8 cellular contexts compared by ENCODE assay signal in the genomic region with DNA sequence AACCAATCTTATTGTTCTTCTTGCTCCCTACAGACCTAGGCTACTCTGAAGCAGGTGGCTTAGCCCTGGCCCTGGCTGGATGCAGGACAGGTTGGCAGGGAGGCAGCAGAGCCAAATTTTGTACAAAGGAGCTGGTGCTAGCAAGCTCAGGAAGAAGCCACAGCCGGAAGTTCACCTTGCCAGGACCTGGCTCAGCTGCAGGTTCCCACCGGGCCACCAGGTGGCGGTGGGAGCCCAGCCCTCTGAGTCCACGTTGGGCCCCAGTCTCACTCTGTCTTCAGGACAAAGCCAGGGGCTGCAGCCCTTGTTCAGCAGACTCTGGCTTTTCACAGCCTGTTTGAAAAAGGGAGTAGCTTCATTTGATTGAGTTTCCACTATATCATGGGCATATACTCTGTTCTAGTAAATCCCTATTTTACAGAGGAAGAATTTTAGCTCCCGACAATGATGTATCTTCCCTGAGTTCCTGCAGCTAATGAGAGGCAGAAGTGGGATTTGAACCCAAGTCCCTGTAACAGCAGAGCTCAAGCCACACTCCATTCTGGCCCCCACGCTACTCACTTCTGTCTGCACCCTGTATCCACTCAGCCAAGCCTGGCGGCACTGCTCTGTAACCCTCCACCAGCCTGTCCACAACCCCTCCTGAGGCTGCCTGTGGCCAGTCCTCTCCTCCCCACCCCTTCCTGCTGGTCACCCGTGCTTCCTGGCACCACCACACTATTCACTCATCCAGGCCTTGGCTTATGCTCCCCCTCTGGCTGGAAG. TPM values are rescaled to one million over a fixed set of nuclear protein-coding genes. Genes with fewer than 3 reads are reported as not detected.
DNase-seq lines count a peak whose midpoint lies in the region; ATAC-seq and TF ChIP-seq lines count a peak whose summit lies in the region.

No MANE protein-coding gene starts in this region.

- intact Hi-C loops in right lobe of liver (cut with DNase I), result loop anchor here (5.0 kb wide), 2 partner anchors 46 to 51 kb away; no protein-coding TSS in a partner anchor

- H3K36me3 ChIP-seq in right lobe of liver, result peaks cover 0 to 30% (median 11%) of the 10 kb centered on the region in 4 donors

- TF ChIP-seq POLR2A in right lobe of liver (IDR thresholded peaks at IDR 0.05), result no peak

- ATAC-seq in GM19035 (IDR thresholded peaks at IDR 0.05; ENCODE audit: unreplicated experiment), result peak; percentile 51
- ATAC-seq in right lobe of liver, result peak; percentile 74 to 81 (median 76)

- peaks cover 0 to 37% (median 14%) of the 10 kb centered on the region in 4 donors for H3K4me1 ChIP-seq in right lobe of liver

- H3K9me3 ChIP-seq in right lobe of liver, result no peaks in the 10 kb centered on the region

- H3K27ac ChIP-seq in HL-60 (replicated peaks) (peak overlapping the region; percentile 47), right lobe of liver (peak overlapping the region in 2 of 3 donors; percentile 35 to 85)

- no peak overlapping the region for H3K4me3 ChIP-seq in HL-60 (replicated peaks; ENCODE audit: insufficient read depth, low read length)
- peak overlapping the region in 1 of 3 donors; percentile 94 for H3K4me3 ChIP-seq in right lobe of liver

- TF ChIP-seq CTCF in AG09319 (IDR thresholded peaks at IDR 0.05; ENCODE audit: low read depth, low read length) (no peak; the same call in none of the 2 replicates), HL-60 (IDR thresholded peaks at IDR 0.05; ENCODE audit: insufficient read depth, low read length) (peak; percentile 98), right lobe of liver (IDR thresholded peaks at IDR 0.05) (peak; percentile 99)

- 33% methylated on average over 5 of the region's 8 CpGs for WGBS in right lobe of liver (ENCODE audit: insufficient coverage, low coverage, low lambda C conversion rate, missing lambda C conversion rate)

- DNase-seq in AG09319 (ENCODE audit: extremely low read depth, low read depth) (peak; percentile 44), HL-60 (ENCODE audit: low read depth in 1 of 2, low spot score in 1 of 2) (peak; percentile 63 to 81), NCI-H748 (lab: John Stamatoyannopoulos, UW; ENCODE audit: unreplicated experiment) (peak; percentile 80), dermis microvascular lymphatic vessel endothelial cell (ENCODE audit: low read depth in 2 of 2) (peak; percentile 64 to 80), right lobe of liver (peak; percentile 82 to 86 (median 84))
- DNase-seq in activated CD4-positive, alpha-beta T cell treated with anti-CD3 and anti-CD28 coated beads, Interleukin-2, amount 50 U/mL, for 48 hours, result peak; percentile 80 to 85
- peak; percentile 51 to 71 (median 64) for DNase-seq in stimulated activated CD4-positive, alpha-beta T cell treated with anti-CD3 and anti-CD28 coated beads, TNF-alpha, amount 100 ng/mL, for 1 hour (ENCODE audit: low read depth in 3 of 3, low spot score in 1 of 3)

- H3K27me3 ChIP-seq in HL-60 (ENCODE audit: insufficient read depth, poor library complexity, severe bottlenecking), result no peaks in the 10 kb centered on the region
- H3K27me3 ChIP-seq in right lobe of liver, result no peaks in the 10 kb centered on the region

RNA-seq across cellular contexts. Expression of a gene that starts 3.3 kb away (rescaled TPM):
- total RNA-seq in dermis microvascular lymphatic vessel endothelial cell (13.2 and 18.0 TPM in 2 replicates), right lobe of liver (100 to 1,000 TPM in 4 of 6 experiments, 10 to 100 TPM in 2; 36.6 to 216 (median 124) TPM)

RNA-seq across cellular contexts. Expression of a gene that starts 3.4 kb away (rescaled TPM):
- total RNA-seq in dermis microvascular lymphatic vessel endothelial cell (310 and 356 TPM in 2 replicates), right lobe of liver (10 to 100 TPM; 70.9 to 94.5 (median 83.9) TPM)

RNA-seq across cellular contexts. Expression of a gene that starts 25.3 kb away (rescaled TPM):
- total RNA-seq in dermis microvascular lymphatic vessel endothelial cell (32.5 and 55.4 TPM in 2 replicates), right lobe of liver (10 to 100 TPM; 25.6 to 41.8 (median 35.2) TPM)

RNA-seq across cellular contexts. Expression of a gene that starts 25.8 kb away (rescaled TPM):
- total RNA-seq in dermis microvascular lymphatic vessel endothelial cell (10.4 and 14.9 TPM in 2 replicates), right lobe of liver (10 to 100 TPM; 18.2 to 41.0 (median 26.4) TPM)

RNA-seq across cellular contexts. Expression of a gene that starts 41.2 kb away (rescaled TPM):
- 2.3 and 3.3 TPM in 2 replicates for total RNA-seq in dermis microvascular lymphatic vessel endothelial cell
- total RNA-seq in right lobe of liver, result 10 to 100 TPM in 2 of 6 experiments, 1 to 10 TPM in 4; 2.3 to 37.1 (median 6.0) TPM
